16 cellular contexts compared by ENCODE assay signal in the genomic region with DNA sequence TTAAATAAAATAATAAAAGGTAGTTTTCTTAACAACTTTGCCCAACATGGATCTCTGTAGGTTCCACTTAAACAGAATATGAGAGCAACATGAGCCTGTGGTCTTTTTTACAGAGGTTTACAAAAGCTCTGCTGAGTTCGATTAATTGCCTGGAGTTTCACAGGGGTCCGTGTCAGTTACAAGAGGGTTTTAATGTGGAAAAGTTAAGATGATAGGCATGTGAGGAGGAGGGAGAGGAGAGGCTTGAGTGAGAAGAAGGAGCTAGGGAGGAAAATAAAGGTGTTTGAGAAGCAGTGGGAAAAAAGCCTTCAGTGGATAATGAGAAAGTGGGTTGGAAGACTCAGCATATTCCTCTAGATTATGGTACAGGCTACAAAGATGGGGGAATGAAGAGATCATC.
DNase-seq lines count a peak whose midpoint lies in the region; ATAC-seq, FAIRE-seq and TF ChIP-seq lines count a peak whose summit lies in the region.
"Had no signal": no experiment of that assay in that cellular context is flagged by ENCODE, and none has a peak within 500 bp of the region (broad histone marks: within the 10 kb centered on the region; RNA-seq: fewer than 3 reads in every experiment).

No MANE protein-coding gene starts in this region.

- FAIRE-seq in K562 (lab: Jason Lieb, UNC): no peak
- FAIRE-seq: H1 had no signal

- in situ Hi-C loops in K562 (cut with MboI): no loop called here

- H3K4me3 Mint-ChIP-seq in nephron: no peak overlapping the region
- H3K4me3 Mint-ChIP-seq in activated naive CD4-positive, alpha-beta T cell treated with anti-CD3 and anti-CD28 coated beads for 36 hours: no peak overlapping the region
- H3K4me3 Mint-ChIP-seq: B cell; CD8-positive, alpha-beta T cell; H9 had no signal

- no peaks in the 10 kb centered on the region for H3K9me3 ChIP-seq in K562 (replicated peaks; ENCODE audit: control insufficient read depth, insufficient read depth, low read depth, low read length)
- H3K9me3 ChIP-seq in smooth muscle cell (replicated peaks; ENCODE audit: low read depth): no peaks in the 10 kb centered on the region
- H3K9me3 ChIP-seq in PC-3 (ENCODE audit: low read length): 0 out of 2 replicates have a peak, but pooled peaks cover under 1% of the 10 kb centered on the region
- H3K9me3 ChIP-seq: BLaER1 treated with 17β-estradiol and CSF1 and Interleukin-3, amounts not matched to agents 10 nM and 100 nM had no signal

- H3K4me3 ChIP-seq in K562 (no peak overlapping the region), smooth muscle cell (no peak overlapping the region), PC-3 (ENCODE audit: low read length) (no peak overlapping the region)
- H3K4me3 ChIP-seq: BLaER1 treated with 17β-estradiol and CSF1 and Interleukin-3, amounts not matched to agents 10 nM and 100 nM had no signal

- TF ChIP-seq CTCF in K562 (IDR thresholded peaks at IDR 0.05 in 2 of 3, conservative IDR thresholded peaks at IDR 0.05 in 1 of 3; ENCODE audit: insufficient read depth in 2 of 3, low read depth in 1 of 3, low read length in 3 of 3) (no peak), nephron (IDR thresholded peaks at IDR 0.05; ENCODE audit: unreplicated experiment in 3 of 3) (no peak), smooth muscle cell (IDR thresholded peaks at IDR 0.05; ENCODE audit: borderline replicate concordance, insufficient read depth, poor library complexity, severe bottlenecking) (no peak), PC-3 (conservative IDR thresholded peaks at IDR 0.05; ENCODE audit: low read depth, low read length) (no peak)

- H3K9me2 ChIP-seq in PC-3 (replicated peaks; ENCODE audit: low read length): no peaks in the 10 kb centered on the region

- H3K9me3 Mint-ChIP-seq in nephron: no peaks in the 10 kb centered on the region
- no peaks in the 10 kb centered on the region for H3K9me3 Mint-ChIP-seq in activated naive CD4-positive, alpha-beta T cell treated with anti-CD3 and anti-CD28 coated beads for 36 hours
- H3K9me3 Mint-ChIP-seq: CD8-positive, alpha-beta T cell; H9 had no signal

- H3F3A ChIP-seq in smooth muscle cell (ENCODE audit: low read depth) (no peaks in the 10 kb centered on the region), PC-3 (ENCODE audit: low read length, unreplicated experiment) (no peaks in the 10 kb centered on the region)

- H3K36me3 ChIP-seq in K562 (ENCODE audit: control insufficient read depth, insufficient read depth, low read length): no peaks in the 10 kb centered on the region
- H3K36me3 ChIP-seq in smooth muscle cell (ENCODE audit: low read depth): no peaks in the 10 kb centered on the region
- H3K36me3 ChIP-seq in PC-3 (ENCODE audit: low read depth, low read length): no peaks in the 10 kb centered on the region
- H3K36me3 ChIP-seq: BLaER1 treated with 17β-estradiol and CSF1 and Interleukin-3, amounts not matched to agents 10 nM and 100 nM had no signal

- DNase-seq in K562 (ENCODE audit: extremely low read depth in 1 of 4, low spot score in 3 of 4) (no peak), smooth muscle cell (lab: John Stamatoyannopoulos, UW; ENCODE audit: unreplicated experiment) (no peak), PC-3 (no peak), NCI-H524 treated with DMSO at 0.1 percent for 48 hours (lab: John Stamatoyannopoulos, UW) (no peak)
- no peak for DNase-seq in activated naive CD4-positive, alpha-beta T cell treated with anti-CD3 and anti-CD28 coated beads for 36 hours
- DNase-seq: Calu3; CD8-positive, alpha-beta T cell; DMS79 treated with DMSO at 0.1 percent for 48 hours; GF-D8; H9 had no signal

- peaks cover 0 to 11% of the 10 kb centered on the region in 2 experiments; a peak in 1 of 5 replicates for H3K27me3 ChIP-seq in K562 (ENCODE audit: control insufficient read depth in 2 of 2, insufficient read depth in 2 of 2, low read length in 2 of 2)
- H3K27me3 ChIP-seq in smooth muscle cell (ENCODE audit: low read depth): no peaks in the 10 kb centered on the region
- peaks cover 3% of the 10 kb centered on the region; the same call in 1 of the 2 replicates for H3K27me3 ChIP-seq in PC-3 (ENCODE audit: low read length)
- H3K27me3 ChIP-seq: BLaER1 treated with 17β-estradiol and CSF1 and Interleukin-3, amounts not matched to agents 10 nM and 100 nM had no signal

- H3K4me1 Mint-ChIP-seq in nephron: peaks cover 23% of the 10 kb centered on the region
- H3K4me1 Mint-ChIP-seq in activated naive CD4-positive, alpha-beta T cell treated with anti-CD3 and anti-CD28 coated beads for 36 hours (ENCODE audit: low read depth): no peaks in the 10 kb centered on the region
- H3K4me1 Mint-ChIP-seq: B cell had no signal

- WGBS in K562 (ENCODE audit: insufficient coverage, low coverage, missing lambda C conversion rate): 0% methylated on average over 2 of the region's 2 CpGs
- WGBS in smooth muscle cell (ENCODE audit: low lambda C conversion rate): 71% methylated on average over 2 of the region's 2 CpGs

- H3K4me1 ChIP-seq in K562 (replicated peaks in 1 of 2; ENCODE audit: control insufficient read depth in 2 of 2, insufficient read depth in 2 of 2, low read length in 2 of 2) (no peaks in the 10 kb centered on the region), smooth muscle cell (ENCODE audit: low read depth) (no peaks in the 10 kb centered on the region), PC-3 (ENCODE audit: insufficient read depth, low read length) (no peaks in the 10 kb centered on the region)
- H3K4me1 ChIP-seq: BLaER1 treated with 17β-estradiol and CSF1 and Interleukin-3, amounts not matched to agents 10 nM and 100 nM had no signal

- H3K79me2 ChIP-seq in K562 (ENCODE audit: control insufficient read depth, insufficient read depth, low read length) (no peaks in the 10 kb centered on the region), smooth muscle cell (ENCODE audit: low read depth) (no peaks in the 10 kb centered on the region), PC-3 (ENCODE audit: low read length) (no peaks in the 10 kb centered on the region)

- BruUV-seq in K562 (replicated peaks; lab: Mats Ljungman, UMichigan): no TSS peak
- BruUV-seq in PC-3 (replicated peaks; lab: Mats Ljungman, UMichigan): no TSS peak

- H2AFZ ChIP-seq in K562 (ENCODE audit: low read depth, low read length): no peak overlapping the region
- H2AFZ ChIP-seq in smooth muscle cell (ENCODE audit: low read depth): peak overlapping the region; percentile 8
- H2AFZ ChIP-seq in PC-3 (ENCODE audit: low read length): no peak overlapping the region

- H3K27ac ChIP-seq in K562 (ENCODE audit: extremely low read depth, low read depth, low read length): no peak overlapping the region
- H3K27ac ChIP-seq in smooth muscle cell (ENCODE audit: low read depth): no peak overlapping the region
- no peak overlapping the region for H3K27ac ChIP-seq in PC-3 (ENCODE audit: low read length)
- H3K27ac ChIP-seq: BLaER1 treated with 17β-estradiol and CSF1 and Interleukin-3, amounts not matched to agents 10 nM and 100 nM; HL-60 had no signal

- H3K9ac ChIP-seq in K562 (ENCODE audit: insufficient read depth in 1 of 2, low read depth in 2 of 2, low read length in 2 of 2) (no peak overlapping the region), smooth muscle cell (ENCODE audit: low read depth) (no peak overlapping the region), PC-3 (ENCODE audit: low read length) (no peak overlapping the region)
- H3K9ac ChIP-seq: BLaER1 treated with 17β-estradiol and CSF1 and Interleukin-3, amounts not matched to agents 10 nM and 100 nM had no signal

- H4K20me1 ChIP-seq in K562 (replicated peaks; ENCODE audit: control insufficient read depth, insufficient read depth, low read length) (no peaks in the 10 kb centered on the region; the same call in 1 of the 2 replicates), smooth muscle cell (ENCODE audit: low read depth) (no peaks in the 10 kb centered on the region), PC-3 (ENCODE audit: low read length) (no peaks in the 10 kb centered on the region)
- H4K20me1 ChIP-seq: BLaER1 treated with 17β-estradiol and CSF1 and Interleukin-3, amounts not matched to agents 10 nM and 100 nM had no signal

- no peak for TF ChIP-seq RAD21 in K562 (CRISPR knock-in tag; conservative IDR thresholded peaks at IDR 0.05 in 1 of 2, IDR thresholded peaks at IDR 0.05 in 1 of 2)

- H3K27ac Mint-ChIP-seq in nephron: peak overlapping the region; percentile 20 to 57 (median 34)
- H3K27ac Mint-ChIP-seq in activated naive CD4-positive, alpha-beta T cell treated with anti-CD3 and anti-CD28 coated beads for 36 hours: no peak overlapping the region
- H3K27ac Mint-ChIP-seq: B cell; CD8-positive, alpha-beta T cell; H9 had no signal

- H3K4me2 ChIP-seq in K562 (ENCODE audit: insufficient read depth, low read length) (no peak overlapping the region), smooth muscle cell (no peak overlapping the region), PC-3 (ENCODE audit: low read length) (no peak overlapping the region)
- H3K4me2 ChIP-seq: BLaER1 treated with 17β-estradiol and CSF1 and Interleukin-3, amounts not matched to agents 10 nM and 100 nM had no signal

- peaks cover 4% of the 10 kb centered on the region for H3K27me3 Mint-ChIP-seq in nephron (ENCODE audit: low read depth)
- no peaks in the 10 kb centered on the region for H3K27me3 Mint-ChIP-seq in activated naive CD4-positive, alpha-beta T cell treated with anti-CD3 and anti-CD28 coated beads for 36 hours (ENCODE audit: low read depth)
- H3K27me3 Mint-ChIP-seq: B cell had no signal

- no peaks in the 10 kb centered on the region for H3K9me1 ChIP-seq in K562 (ENCODE audit: control insufficient read depth, insufficient read depth, low read length)

- ATAC-seq in K562 (no peak), PC-3 (no peak), HG02610 (IDR thresholded peaks at IDR 0.05; ENCODE audit: unreplicated experiment) (no peak)
- ATAC-seq: CD8-positive, alpha-beta T cell had no signal

- no peaks in the 10 kb centered on the region for H3K36me3 Mint-ChIP-seq in nephron (ENCODE audit: low read depth)
- H3K36me3 Mint-ChIP-seq in activated naive CD4-positive, alpha-beta T cell treated with anti-CD3 and anti-CD28 coated beads for 36 hours (ENCODE audit: low read depth): no peaks in the 10 kb centered on the region
- H3K36me3 Mint-ChIP-seq: CD8-positive, alpha-beta T cell had no signal

- intact Hi-C loops in K562 (cut with micrococcal nuclease) (no loop called here), PC-3 (cut with micrococcal nuclease) (no loop called here)
- intact Hi-C loops in activated naive CD4-positive, alpha-beta T cell treated with anti-CD3 and anti-CD28 coated beads for 36 hours (cut with micrococcal nuclease): no loop called here

- POLR2A ChIA-PET in K562 (lab: Yijun Ruan, JAX) (interaction anchor here (1.2 kb wide), 1 partner anchor 13 kb away, joined by 3 read pairs; no protein-coding TSS in a partner anchor), PC-3 (lab: Charles Lee; ENCODE audit: unreplicated experiment) (no interaction called here)

- TF ChIP-seq POLR2A in K562 (conservative IDR thresholded peaks at IDR 0.05): no peak

- CTCF ChIA-PET in K562 (lab: Yijun Ruan, JAX; ENCODE audit: low intra/inter-chr PET ratio) (no interaction called here), PC-3 (lab: Charles Lee) (no interaction called here)
- CTCF ChIA-PET in activated naive CD4-positive, alpha-beta T cell treated with anti-CD3 and anti-CD28 coated beads for 36 hours (lab: Charles Lee): interaction anchor here (0.6 kb wide), 2 partner anchors 360 to 545 kb away, joined by 3 read pairs; no protein-coding TSS in a partner anchor

- no peak for TF ChIP-seq EP300 in K562 (IDR thresholded peaks at IDR 0.05; ENCODE audit: low read length)

TF ChIP-seq in K562, 482 proteins besides CTCF, POLR2A, EP300 and RAD21 (continues in another document):
- TF ChIP-seq ZNF217 (CRISPR knock-in tag; IDR thresholded peaks at IDR 0.05): no peak
